1 cellular context compared by ENCODE assay signal in the genomic region with DNA sequence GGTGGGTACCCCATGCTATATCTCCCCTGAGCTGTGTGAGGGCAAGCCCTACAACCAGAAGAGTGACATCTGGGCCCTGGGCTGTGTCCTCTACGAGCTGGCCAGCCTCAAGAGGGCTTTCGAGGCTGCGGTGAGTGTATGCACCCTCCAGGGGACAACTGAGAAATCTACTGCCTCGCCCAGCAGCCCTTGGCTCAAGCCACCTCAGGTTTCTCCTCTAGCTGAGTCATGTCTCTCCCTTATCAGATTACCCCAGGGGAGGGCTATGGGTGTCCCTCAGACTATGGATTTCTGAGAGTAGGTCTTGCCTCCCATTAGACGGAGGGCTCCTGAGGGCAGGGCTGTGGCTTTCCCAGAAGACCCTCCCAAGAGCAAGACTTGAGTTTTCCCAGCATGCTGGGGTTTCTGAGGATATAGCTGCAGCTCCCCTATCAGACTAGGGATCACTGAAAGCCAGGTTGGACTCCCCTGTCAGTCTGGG.
TF ChIP-seq lines count a peak whose summit lies in the region.

No MANE protein-coding gene starts in this region.

TF ChIP-seq in HEK293, 187 proteins besides CTCF, POLR2A, EP300 and RAD21 (continued from another document):
- TF ChIP-seq ZNF548 (tag by site-specific recombination; IDR thresholded peaks at IDR 0.05) (no peak), ZNF354C (tag by site-specific recombination; IDR thresholded peaks at IDR 0.05; ENCODE audit: borderline replicate concordance, low read depth) (no peak), ZNF121 (tag by site-specific recombination; IDR thresholded peaks at IDR 0.05) (no peak), GLIS1 (tag by site-specific recombination; IDR thresholded peaks at IDR 0.05) (peak; percentile 74), ZNF2 (tag by site-specific recombination; IDR thresholded peaks at IDR 0.05) (no peak), ZIC2 (tag by site-specific recombination; IDR thresholded peaks at IDR 0.05) (peak; percentile 56), ZNF23 (tag by site-specific recombination; IDR thresholded peaks at IDR 0.05; ENCODE audit: borderline replicate concordance) (no peak), ZBTB48 (tag by site-specific recombination; IDR thresholded peaks at IDR 0.05) (0 out of 2 replicates have a peak, but pooled peaks have one; percentile 27), ZNF26 (tag by site-specific recombination; IDR thresholded peaks at IDR 0.05) (no peak), SCRT2 (tag by site-specific recombination; IDR thresholded peaks at IDR 0.05) (no peak), ZNF530 (tag by site-specific recombination; IDR thresholded peaks at IDR 0.05; ENCODE audit: low read depth) (no peak), YY1 (tag by site-specific recombination; IDR thresholded peaks at IDR 0.05) (no peak), ZNF555 (tag by site-specific recombination; conservative IDR thresholded peaks at IDR 0.05) (no peak), TCF7L2 (IDR thresholded peaks at IDR 0.05; ENCODE audit: borderline replicate concordance, low read depth, low read length) (no peak), OSR2 (tag by site-specific recombination; IDR thresholded peaks at IDR 0.05) (no peak), ZNF140 (tag by site-specific recombination; IDR thresholded peaks at IDR 0.05) (no peak), KLF1 (tag by site-specific recombination; IDR thresholded peaks at IDR 0.05) (0 out of 2 replicates have a peak, but pooled peaks have one; percentile 13), SALL2 (tag by site-specific recombination; IDR thresholded peaks at IDR 0.05; ENCODE audit: borderline replicate concordance) (no peak)
- TF ChIP-seq, protein P1, sequence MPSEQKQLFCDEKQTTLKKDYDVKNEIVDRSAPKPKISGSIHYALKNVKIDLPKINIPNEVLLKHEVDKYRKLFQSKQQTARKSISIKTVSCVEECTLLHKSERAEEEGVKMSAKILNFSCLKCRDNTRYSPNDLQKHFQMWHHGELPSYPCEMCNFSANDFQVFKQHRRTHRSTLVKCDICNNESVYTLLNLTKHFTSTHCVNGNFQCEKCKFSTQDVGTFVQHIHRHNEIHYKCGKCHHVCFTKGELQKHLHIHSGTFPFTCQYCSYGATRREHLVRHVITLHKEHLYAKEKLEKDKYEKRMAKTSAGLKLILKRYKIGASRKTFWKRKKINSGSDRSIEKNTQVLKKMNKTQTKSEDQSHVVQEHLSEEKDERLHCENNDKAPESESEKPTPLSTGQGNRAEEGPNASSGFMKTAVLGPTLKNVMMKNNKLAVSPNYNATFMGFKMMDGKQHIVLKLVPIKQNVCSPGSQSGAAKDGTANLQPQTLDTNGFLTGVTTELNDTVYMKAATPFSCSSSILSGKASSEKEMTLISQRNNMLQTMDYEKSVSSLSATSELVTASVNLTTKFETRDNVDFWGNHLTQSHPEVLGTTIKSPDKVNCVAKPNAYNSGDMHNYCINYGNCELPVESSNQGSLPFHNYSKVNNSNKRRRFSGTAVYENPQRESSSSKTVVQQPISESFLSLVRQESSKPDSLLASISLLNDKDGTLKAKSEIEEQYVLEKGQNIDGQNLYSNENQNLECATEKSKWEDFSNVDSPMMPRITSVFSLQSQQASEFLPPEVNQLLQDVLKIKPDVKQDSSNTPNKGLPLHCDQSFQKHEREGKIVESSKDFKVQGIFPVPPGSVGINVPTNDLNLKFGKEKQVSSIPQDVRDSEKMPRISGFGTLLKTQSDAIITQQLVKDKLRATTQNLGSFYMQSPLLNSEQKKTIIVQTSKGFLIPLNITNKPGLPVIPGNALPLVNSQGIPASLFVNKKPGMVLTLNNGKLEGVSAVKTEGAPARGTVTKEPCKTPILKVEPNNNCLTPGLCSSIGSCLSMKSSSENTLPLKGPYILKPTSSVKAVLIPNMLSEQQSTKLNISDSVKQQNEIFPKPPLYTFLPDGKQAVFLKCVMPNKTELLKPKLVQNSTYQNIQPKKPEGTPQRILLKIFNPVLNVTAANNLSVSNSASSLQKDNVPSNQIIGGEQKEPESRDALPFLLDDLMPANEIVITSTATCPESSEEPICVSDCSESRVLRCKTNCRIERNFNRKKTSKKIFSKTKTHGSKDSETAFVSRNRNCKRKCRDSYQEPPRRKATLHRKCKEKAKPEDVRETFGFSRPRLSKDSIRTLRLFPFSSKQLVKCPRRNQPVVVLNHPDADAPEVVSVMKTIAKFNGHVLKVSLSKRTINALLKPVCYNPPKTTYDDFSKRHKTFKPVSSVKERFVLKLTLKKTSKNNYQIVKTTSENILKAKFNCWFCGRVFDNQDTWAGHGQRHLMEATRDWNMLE (tag by site-specific recombination; conservative IDR thresholded peaks at IDR 0.05; ENCODE audit: low read depth): no peak
- TF ChIP-seq, protein P2, sequence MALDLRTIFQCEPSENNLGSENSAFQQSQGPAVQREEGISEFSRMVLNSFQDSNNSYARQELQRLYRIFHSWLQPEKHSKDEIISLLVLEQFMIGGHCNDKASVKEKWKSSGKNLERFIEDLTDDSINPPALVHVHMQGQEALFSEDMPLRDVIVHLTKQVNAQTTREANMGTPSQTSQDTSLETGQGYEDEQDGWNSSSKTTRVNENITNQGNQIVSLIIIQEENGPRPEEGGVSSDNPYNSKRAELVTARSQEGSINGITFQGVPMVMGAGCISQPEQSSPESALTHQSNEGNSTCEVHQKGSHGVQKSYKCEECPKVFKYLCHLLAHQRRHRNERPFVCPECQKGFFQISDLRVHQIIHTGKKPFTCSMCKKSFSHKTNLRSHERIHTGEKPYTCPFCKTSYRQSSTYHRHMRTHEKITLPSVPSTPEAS (tag by site-specific recombination; IDR thresholded peaks at IDR 0.05): no peak
- TF ChIP-seq, protein P3, sequence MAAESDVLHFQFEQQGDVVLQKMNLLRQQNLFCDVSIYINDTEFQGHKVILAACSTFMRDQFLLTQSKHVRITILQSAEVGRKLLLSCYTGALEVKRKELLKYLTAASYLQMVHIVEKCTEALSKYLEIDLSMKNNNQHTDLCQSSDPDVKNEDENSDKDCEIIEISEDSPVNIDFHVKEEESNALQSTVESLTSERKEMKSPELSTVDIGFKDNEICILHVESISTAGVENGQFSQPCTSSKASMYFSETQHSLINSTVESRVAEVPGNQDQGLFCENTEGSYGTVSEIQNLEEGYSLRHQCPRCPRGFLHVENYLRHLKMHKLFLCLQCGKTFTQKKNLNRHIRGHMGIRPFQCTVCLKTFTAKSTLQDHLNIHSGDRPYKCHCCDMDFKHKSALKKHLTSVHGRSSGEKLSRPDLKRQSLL (tag by site-specific recombination; IDR thresholded peaks at IDR 0.05): no peak
- TF ChIP-seq, protein P4, sequence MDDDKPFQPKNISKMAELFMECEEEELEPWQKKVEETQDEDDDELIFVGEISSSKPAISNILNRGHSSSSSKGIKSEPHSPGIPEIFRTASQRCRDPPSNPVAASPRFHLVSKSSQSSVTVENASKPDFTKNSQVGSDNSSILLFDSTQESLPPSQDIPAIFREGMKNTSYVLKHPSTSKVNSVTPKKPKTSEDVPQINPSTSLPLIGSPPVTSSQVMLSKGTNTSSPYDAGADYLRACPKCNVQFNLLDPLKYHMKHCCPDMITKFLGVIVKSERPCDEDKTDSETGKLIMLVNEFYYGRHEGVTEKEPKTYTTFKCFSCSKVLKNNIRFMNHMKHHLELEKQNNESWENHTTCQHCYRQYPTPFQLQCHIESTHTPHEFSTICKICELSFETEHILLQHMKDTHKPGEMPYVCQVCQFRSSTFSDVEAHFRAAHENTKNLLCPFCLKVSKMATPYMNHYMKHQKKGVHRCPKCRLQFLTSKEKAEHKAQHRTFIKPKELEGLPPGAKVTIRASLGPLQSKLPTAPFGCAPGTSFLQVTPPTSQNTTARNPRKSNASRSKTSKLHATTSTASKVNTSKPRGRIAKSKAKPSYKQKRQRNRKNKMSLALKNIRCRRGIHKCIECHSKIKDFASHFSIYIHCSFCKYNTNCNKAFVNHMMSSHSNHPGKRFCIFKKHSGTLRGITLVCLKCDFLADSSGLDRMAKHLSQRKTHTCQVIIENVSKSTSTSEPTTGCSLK (tag by site-specific recombination; IDR thresholded peaks at IDR 0.05): no peak
- TF ChIP-seq, protein P5, sequence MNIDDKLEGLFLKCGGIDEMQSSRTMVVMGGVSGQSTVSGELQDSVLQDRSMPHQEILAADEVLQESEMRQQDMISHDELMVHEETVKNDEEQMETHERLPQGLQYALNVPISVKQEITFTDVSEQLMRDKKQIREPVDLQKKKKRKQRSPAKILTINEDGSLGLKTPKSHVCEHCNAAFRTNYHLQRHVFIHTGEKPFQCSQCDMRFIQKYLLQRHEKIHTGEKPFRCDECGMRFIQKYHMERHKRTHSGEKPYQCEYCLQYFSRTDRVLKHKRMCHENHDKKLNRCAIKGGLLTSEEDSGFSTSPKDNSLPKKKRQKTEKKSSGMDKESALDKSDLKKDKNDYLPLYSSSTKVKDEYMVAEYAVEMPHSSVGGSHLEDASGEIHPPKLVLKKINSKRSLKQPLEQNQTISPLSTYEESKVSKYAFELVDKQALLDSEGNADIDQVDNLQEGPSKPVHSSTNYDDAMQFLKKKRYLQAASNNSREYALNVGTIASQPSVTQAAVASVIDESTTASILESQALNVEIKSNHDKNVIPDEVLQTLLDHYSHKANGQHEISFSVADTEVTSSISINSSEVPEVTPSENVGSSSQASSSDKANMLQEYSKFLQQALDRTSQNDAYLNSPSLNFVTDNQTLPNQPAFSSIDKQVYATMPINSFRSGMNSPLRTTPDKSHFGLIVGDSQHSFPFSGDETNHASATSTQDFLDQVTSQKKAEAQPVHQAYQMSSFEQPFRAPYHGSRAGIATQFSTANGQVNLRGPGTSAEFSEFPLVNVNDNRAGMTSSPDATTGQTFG (tag by site-specific recombination; IDR thresholded peaks at IDR 0.05; ENCODE audit: borderline replicate concordance): no peak
